ENCODE assay signal across 20 cellular contexts in genomic region chr4:151144329-151145072, GRCh38.
"Had no signal": no experiment of that assay in that cellular context is flagged by ENCODE, and none has a peak within 500 bp of the region (broad histone marks: within the 10 kb centered on the region; RNA-seq: fewer than 3 reads in every experiment).

No MANE protein-coding gene starts in this region.

- H3K4me3 ChIP-seq: dorsolateral prefrontal cortex, ovary, tibial nerve had no signal

- DNase-seq: activated B cell treated with CpG ODN at 0.5 μM for 24 hours; activated CD4-positive, alpha-beta memory T cell treated with anti-CD3 and anti-CD28 coated beads for 36 hours; activated CD4-positive, alpha-beta T cell treated with anti-CD3 and anti-CD28 coated beads for 4 hours; activated naive CD4-positive, alpha-beta T cell; activated naive CD8-positive, alpha-beta T cell treated with anti-CD3 and anti-CD28 coated beads, Interleukin-2, amount 10 ng/mL, durations not matched to agents 7 days and 5 days; activated T-cell treated with anti-CD3 and anti-CD28 coated beads for 4 hours; amygdala; caudate nucleus; dorsolateral prefrontal cortex; foreskin fibroblast; hypothalamus; naive thymus-derived CD8-positive, alpha-beta T cell; ovary; stimulated activated naive CD4-positive, alpha-beta T cell treated with Interleukin-2 at 50 U/mL for 16 hours had no signal

- ATAC-seq: left lobe of liver; naive thymus-derived CD8-positive, alpha-beta T cell had no signal

- H3K9me3 ChIP-seq: ovary, tibial nerve had no signal

- H3K27me3 ChIP-seq: dorsolateral prefrontal cortex, ovary, tibial nerve had no signal

- H3K36me3 ChIP-seq: ovary had no signal

- FAIRE-seq: colon, keratinocyte, TTC549 had no signal

- H3K27ac ChIP-seq: epithelial cell of prostate, ovary had no signal
